17 cellular contexts compared by ENCODE assay signal in genomic region chr13:99975626-99976025, GRCh38. TPM values are rescaled to one million over a fixed set of nuclear protein-coding genes. Genes with fewer than 3 reads are reported as not detected.
"Had no signal": no experiment of that assay in that cellular context is flagged by ENCODE, and none has a peak within 500 bp of the region (broad histone marks: within the 10 kb centered on the region; RNA-seq: fewer than 3 reads in every experiment).

No MANE protein-coding gene starts in this region.

- H3K27ac ChIP-seq: lower lobe of right lung, neutrophil, spleen had no signal

- H3K4me3 ChIP-seq: lower lobe of right lung, SK-N-MC, spleen had no signal

- H3K27ac Mint-ChIP-seq: activated naive CD4-positive, alpha-beta T cell treated with anti-CD3 and anti-CD28 coated beads for 36 hours; activated T-helper 17 cell treated with anti-CD3 and anti-CD28 coated beads, Interleukin-2, amount 50 U/mL, for 72 hours had no signal

- DNase-seq: activated CD4-positive, alpha-beta T cell treated with anti-CD3 and anti-CD28 coated beads, Interleukin-2, amount 50 U/mL, for 48 hours; activated naive CD4-positive, alpha-beta T cell treated with anti-CD3 and anti-CD28 coated beads for 36 hours; caudate nucleus; effector memory CD4-positive, alpha-beta T cell; naive B cell; spleen; stimulated activated CD4-positive, alpha-beta T cell treated with anti-CD3 and anti-CD28 coated beads, Interleukin-1b, Interleukin-23, amount 100 ng/mL, for 48 hours; stimulated activated naive B cell treated with anti-CD40 and anti-IgM and Interleukin-4, amounts not matched to agents 10 μg/mL and 1 μg/mL and 100 μg/mL, for 72 hours; trophoblast cell had no signal

- ATAC-seq: activated CD4-positive, CD25-positive, alpha-beta regulatory T cell treated with anti-CD3 and anti-CD28 coated beads, Interleukin-2, amount 50 U/mL, for 24 hours; activated T-helper 17 cell treated with anti-CD3 and anti-CD28 coated beads, Interleukin-2, amount 50 U/mL, for 72 hours; lower lobe of right lung; stimulated activated naive B cell treated with anti-CD40 and anti-IgM and Interleukin-4, amounts not matched to agents 10 μg/mL and 1 μg/mL and 100 μg/mL, for 72 hours had no signal

- H3K4me3 Mint-ChIP-seq: activated naive CD4-positive, alpha-beta T cell treated with anti-CD3 and anti-CD28 coated beads for 36 hours; activated T-helper 17 cell treated with anti-CD3 and anti-CD28 coated beads, Interleukin-2, amount 50 U/mL, for 72 hours; stimulated activated naive B cell treated with anti-CD40 and anti-IgM and Interleukin-4, amounts not matched to agents 10 μg/mL and 1 μg/mL and 100 μg/mL, for 72 hours had no signal

- H3K9me3 ChIP-seq: lower lobe of right lung had no signal

- H3K4me1 Mint-ChIP-seq: activated T-helper 17 cell treated with anti-CD3 and anti-CD28 coated beads, Interleukin-2, amount 50 U/mL, for 72 hours had no signal

- H3K36me3 ChIP-seq: lower lobe of right lung, neutrophil, spleen had no signal

RNA-seq across cellular contexts. Expression of gene ZIC5, which starts 4.1 kb away (rescaled TPM):
- total RNA-seq: activated naive CD4-positive, alpha-beta T cell treated with anti-CD3 and anti-CD28 coated beads for 36 hours; epithelial cell of proximal tubule; lower lobe of right lung; spleen; T-helper 1 cell treated with Interleukin-12 subunit alpha and Interleukin-12 subunit beta and Interleukin-4 antibody, amounts not matched to agents 30 ng/mL and 1 ng/mL, for 36 hours had no signal
- polyA plus RNA-seq: adipose tissue, spleen had no signal

RNA-seq across cellular contexts. Expression of gene ZIC2, which starts 6.0 kb away (rescaled TPM):
- total RNA-seq: activated naive CD4-positive, alpha-beta T cell treated with anti-CD3 and anti-CD28 coated beads for 36 hours; epithelial cell of proximal tubule; lower lobe of right lung; spleen had no signal
- polyA plus RNA-seq: spleen had no signal
